8 cellular contexts compared by ENCODE assay signal in genomic region chr2:213150315-213150951, GRCh38. TPM values are rescaled to one million over a fixed set of nuclear protein-coding genes. Genes with fewer than 3 reads are reported as not detected.
DNase-seq lines count a peak whose midpoint lies in the region; ATAC-seq and TF ChIP-seq lines count a peak whose summit lies in the region.

No MANE protein-coding gene starts in this region.

- peak overlapping the region; percentile 98 for H3K4me3 Mint-ChIP-seq in natural killer cell

- H3K27ac ChIP-seq in SJSA1 = no peak overlapping the region

- TF ChIP-seq CTCF in epithelial cell of proximal tubule (conservative IDR thresholded peaks at IDR 0.05; ENCODE audit: low read depth, low read length) = no peak
- TF ChIP-seq CTCF in natural killer cell (IDR thresholded peaks at IDR 0.05) = no peak

- intact Hi-C loops in natural killer cell (cut with micrococcal nuclease) = loop anchor here (2.0 to 5.0 kb wide), 4 partner anchors 46 to 193 kb away; no protein-coding TSS in a partner anchor

- peak overlapping the region; percentile 91 to 93 for H3K27ac Mint-ChIP-seq in natural killer cell

- H3K36me3 ChIP-seq in SJSA1 = peaks cover 4% of the 10 kb centered on the region

- no peak for ATAC-seq in natural killer cell

- peaks cover 61 to 69% of the 10 kb centered on the region in 2 donors for H3K4me1 Mint-ChIP-seq in natural killer cell

- H3K27me3 ChIP-seq in SJSA1 (replicated peaks) = no peaks in the 10 kb centered on the region

- no peaks in the 10 kb centered on the region for H3K9me3 ChIP-seq in SJSA1 (replicated peaks)

- peaks cover 14% of the 10 kb centered on the region for H3K4me1 ChIP-seq in SJSA1 (replicated peaks)

- H3K4me3 ChIP-seq in SJSA1 (peak overlapping the region; percentile 98), epithelial cell of proximal tubule (ENCODE audit: low read depth, low read length) (peak overlapping the region; percentile 79)

- no peaks in the 10 kb centered on the region for H3K27me3 Mint-ChIP-seq in natural killer cell (ENCODE audit: low read depth in 2 of 2)

- H3K36me3 Mint-ChIP-seq in natural killer cell = no peaks in the 10 kb centered on the region

- DNase-seq in DMS53 (lab: John Stamatoyannopoulos, UW) = peak; percentile 52
- no peak for DNase-seq in DMS53 treated with DMSO at 0.1 percent for 48 hours (lab: John Stamatoyannopoulos, UW; ENCODE audit: unreplicated experiment)
- DNase-seq in SJSA1 (ENCODE audit: low read depth in 1 of 2, low spot score in 2 of 2) = peak in 1 of 2 experiments; percentile 19
- DNase-seq in epithelial cell of proximal tubule (ENCODE audit: low read depth) = no peak
- DNase-seq in natural killer cell = no peak
- no peak for DNase-seq in effector CD8-positive, alpha-beta T cell (lab: John Stamatoyannopoulos, UW)
- DNase-seq in NOMO-1 treated with DMSO at 0.1 percent for 48 hours (lab: John Stamatoyannopoulos, UW; ENCODE audit: unreplicated experiment) = no peak
- DNase-seq in NOMO-1 (lab: John Stamatoyannopoulos, UW; ENCODE audit: unreplicated experiment in 2 of 2) = no peak

- no peaks in the 10 kb centered on the region for H3K9me3 Mint-ChIP-seq in natural killer cell

RNA-seq across cellular contexts. Expression of gene IKZF2, which starts 1.0 kb away (rescaled TPM):
- total RNA-seq in SJSA1 (2014; rRNA removed; shearing (Covaris generic)) = 2.1 and 6.5 TPM in 2 replicates
- 0.86 and 1.8 TPM in 2 replicates for total RNA-seq in epithelial cell of proximal tubule
- 100 to 1,000 TPM in 2 of 3 donors, 10 to 100 TPM in 1; 74.4 to 162 (median 133) TPM for total RNA-seq in natural killer cell

Comparison
In these comparisons a context has a peak if more than half of its experiments do, and no peak if none do; other contexts are left out.
1. RNA of gene IKZF2, which starts 1.0 kb away (total RNA-seq): 74.4 to 162 TPM in natural killer cell; 2.1 to 6.5 TPM in SJSA1 and 0.86 to 1.8 TPM in epithelial cell of proximal tubule; every median in the first group is over 10 times any median in the second.